23 cellular contexts compared by ENCODE assay signal in genomic region chr9:32940740-32941139, GRCh38.
"Had no signal": no experiment of that assay in that cellular context is flagged by ENCODE, and none has a peak within 500 bp of the region (broad histone marks: within the 10 kb centered on the region; RNA-seq: fewer than 3 reads in every experiment).

No MANE protein-coding gene starts in this region.

- H3K9ac ChIP-seq: SK-N-SH had no signal

- H3K27me3 ChIP-seq: brain microvascular endothelial cell had no signal

- H3K27ac ChIP-seq: brain microvascular endothelial cell, WERI-Rb-1 had no signal

- ATAC-seq: activated CD4-positive, alpha-beta T cell treated with anti-CD3 and anti-CD28 coated beads for 36 hours; activated CD8-positive, alpha-beta T cell treated with anti-CD3 and anti-CD28 coated beads for 36 hours; activated T-cell treated with anti-CD3 and anti-CD28 coated beads, Interleukin-2, amount 50 U/mL, for 72 hours; Panc1; Right ventricle myocardium inferior had no signal

- H3K9me3 ChIP-seq: SK-N-SH had no signal

- H3K36me3 ChIP-seq: brain microvascular endothelial cell, WERI-Rb-1 had no signal

- H3K4me2 ChIP-seq: SK-N-SH had no signal

- DNase-seq: activated CD4-positive, alpha-beta T cell treated with anti-CD3 and anti-CD28 coated beads for 36 hours; activated CD8-positive, alpha-beta memory T cell treated with anti-CD3 and anti-CD28 coated beads, Interleukin-2, amount 50 U/mL, for 4 hours; activated CD8-positive, alpha-beta T cell treated with anti-CD3 and anti-CD28 coated beads for 36 hours; activated gamma-delta T cell treated with Interleukin-2 at 50 U/mL for 16 hours; activated naive CD4-positive, alpha-beta T cell treated with anti-CD3 and anti-CD28 coated beads, Interleukin-2, amount 10 ng/mL, durations not matched to agents 7 days and 5 days; activated naive CD8-positive, alpha-beta T cell treated with anti-CD3 and anti-CD28 coated beads for 36 hours; activated T-cell treated with anti-CD3 and anti-CD28 coated beads, Interleukin-2, amount 50 U/mL, for 72 hours; brain microvascular endothelial cell; caudate nucleus; Karpas-422; MM.1S; NCI-H1105; NCI-H1436 treated with DMSO at 0.1 percent for 48 hours; NCI-H187 treated with DMSO at 0.1 percent for 48 hours; NCI-H2081 treated with DMSO at 0.1 percent for 48 hours; NCI-H446; NCI-H748 treated with DMSO at 0.1 percent for 48 hours; RPMI8226; SK-N-SH; T-helper 1 cell; WERI-Rb-1 had no signal
